In genomic region chr16:88413631-88414030, GRCh38 we compare ENCODE assay signal across 34 cellular contexts.
"Had no signal": no experiment of that assay in that cellular context is flagged by ENCODE, and none has a peak within 500 bp of the region (broad histone marks: within the 10 kb centered on the region; RNA-seq: fewer than 3 reads in every experiment).

No MANE protein-coding gene starts in this region.

- ATAC-seq: activated CD8-positive, alpha-beta T cell treated with anti-CD3 and anti-CD28 coated beads for 36 hours; activated naive CD4-positive, alpha-beta T cell treated with anti-CD3 and anti-CD28 coated beads, Interleukin-2, amount 50 U/mL, for 72 hours; activated T-cell treated with anti-CD3 and anti-CD28 coated beads, Interleukin-2, amount 50 U/mL, for 4 hours; activated T-cell treated with anti-CD3 and anti-CD28 coated beads, Interleukin-2, amount 50 U/mL, for 72 hours; activated T-helper 17 cell treated with anti-CD3 and anti-CD28 coated beads, Interleukin-2, amount 50 U/mL, for 72 hours; body of pancreas had no signal

- H3K36me3 ChIP-seq: adrenal gland, breast epithelium had no signal

- H3K27me3 ChIP-seq: adrenal gland, body of pancreas, brain microvascular endothelial cell, breast epithelium had no signal

- H3K4me1 ChIP-seq: adrenal gland, body of pancreas, breast epithelium had no signal

- H3K27ac ChIP-seq: adrenal gland, body of pancreas, brain microvascular endothelial cell, breast epithelium, VCaP had no signal

- H3K9me3 ChIP-seq: adrenal gland, body of pancreas, breast epithelium had no signal

- H3K4me3 ChIP-seq: adrenal gland, body of pancreas, breast epithelium had no signal

- FAIRE-seq: astrocyte, TTC549 had no signal

- DNase-seq: activated B cell treated with CpG ODN at 0.5 μM for 24 hours; activated CD4-positive, alpha-beta memory T cell treated with anti-CD3 and anti-CD28 coated beads for 36 hours; activated CD4-positive, alpha-beta T cell treated with anti-CD3 and anti-CD28 coated beads for 4 hours; activated CD4-positive, alpha-beta T cell treated with anti-CD3 and anti-CD28 coated beads, Interleukin-2, amount 10 ng/mL, durations not matched to agents 24 days and 14 days; activated CD4-positive, alpha-beta T cell treated with anti-CD3 and anti-CD28 coated beads, Interleukin-2, amount 50 U/mL, for 1 hour; activated CD4-positive, alpha-beta T cell treated with anti-CD3 and anti-CD28 coated beads, Interleukin-2, amount 50 U/mL, for 4 hours; activated CD4-positive, CD25-positive, alpha-beta regulatory T cell treated with anti-CD3 and anti-CD28 coated beads, Interleukin-2, amount 50 U/mL, for 72 hours; activated CD8-positive, alpha-beta memory T cell treated with anti-CD3 and anti-CD28 coated beads, Interleukin-2, amount 50 U/mL, for 4 hours; activated CD8-positive, alpha-beta T cell treated with anti-CD3 and anti-CD28 coated beads for 36 hours; activated effector memory CD4-positive, alpha-beta T cell treated with anti-CD3 and anti-CD28 coated beads, Interleukin-2, amount 50 U/mL, for 16 hours; activated gamma-delta T cell treated with Interleukin-2 at 50 U/mL for 16 hours; activated naive CD4-positive, alpha-beta T cell; activated naive CD4-positive, alpha-beta T cell treated with anti-CD3 and anti-CD28 coated beads for 36 hours; activated naive CD4-positive, alpha-beta T cell treated with anti-CD3 and anti-CD28 coated beads, Interleukin-2, amount 50 U/mL, for 16 hours; activated naive CD8-positive, alpha-beta T cell treated with anti-CD3 and anti-CD28 coated beads for 36 hours; activated T-cell treated with anti-CD3 and anti-CD28 coated beads for 4 hours; activated T-cell treated with anti-CD3 and anti-CD28 coated beads, Interleukin-2, amount 50 U/mL, for 1 hour; activated T-cell treated with anti-CD3 and anti-CD28 coated beads, Interleukin-2, amount 50 U/mL, for 4 hours; activated T-cell treated with anti-CD3 and anti-CD28 coated beads, Interleukin-2, amount 50 U/mL, for 72 hours; adrenal gland; amniotic stem cell; aorta; body of pancreas; brain microvascular endothelial cell; central memory CD4-positive, alpha-beta T cell; T-helper 1 cell; T-helper 2 cell; T-helper 9 cell had no signal
